Comparison of ENCODE assay signal across 12 cellular contexts in genomic region chr12:123421314-123421713, GRCh38.
"Had no signal": no experiment of that assay in that cellular context is flagged by ENCODE, and none has a peak within 500 bp of the region (broad histone marks: within the 10 kb centered on the region; RNA-seq: fewer than 3 reads in every experiment).

No MANE protein-coding gene starts in this region.

- H3K4me3 ChIP-seq: ascending aorta, heart right ventricle, right atrium auricular region had no signal

- H3K9me3 Mint-ChIP-seq: activated CD4-positive, alpha-beta memory T cell treated with anti-CD3 and anti-CD28 coated beads for 36 hours; activated naive CD8-positive, alpha-beta T cell treated with anti-CD3 and anti-CD28 coated beads, Interleukin-2, amount 50 U/mL, for 24 hours had no signal

- H3K27me3 ChIP-seq: ascending aorta, heart right ventricle, neutrophil, right atrium auricular region had no signal

- H3K27me3 Mint-ChIP-seq: activated CD4-positive, alpha-beta memory T cell treated with anti-CD3 and anti-CD28 coated beads for 36 hours; activated naive CD8-positive, alpha-beta T cell treated with anti-CD3 and anti-CD28 coated beads, Interleukin-2, amount 50 U/mL, for 24 hours had no signal

- H3K4me1 ChIP-seq: ascending aorta, heart right ventricle, right atrium auricular region had no signal

- H3K4me1 Mint-ChIP-seq: activated naive CD8-positive, alpha-beta T cell treated with anti-CD3 and anti-CD28 coated beads, Interleukin-2, amount 50 U/mL, for 24 hours; mesothelial cell of epicardium had no signal

- H3K27ac ChIP-seq: ascending aorta, heart right ventricle, neutrophil, right atrium auricular region had no signal

- H3K27ac Mint-ChIP-seq: activated naive CD8-positive, alpha-beta T cell treated with anti-CD3 and anti-CD28 coated beads, Interleukin-2, amount 50 U/mL, for 24 hours; mesothelial cell of epicardium had no signal

- ATAC-seq: activated naive CD8-positive, alpha-beta T cell treated with anti-CD3 and anti-CD28 coated beads, Interleukin-2, amount 50 U/mL, for 24 hours; heart right ventricle had no signal

- H3K4me3 Mint-ChIP-seq: activated CD4-positive, alpha-beta memory T cell treated with anti-CD3 and anti-CD28 coated beads for 36 hours; activated naive CD8-positive, alpha-beta T cell treated with anti-CD3 and anti-CD28 coated beads, Interleukin-2, amount 50 U/mL, for 24 hours; mesothelial cell of epicardium had no signal

- DNase-seq: activated CD4-positive, alpha-beta memory T cell treated with anti-CD3 and anti-CD28 coated beads for 36 hours; activated CD4-positive, CD25-positive, alpha-beta regulatory T cell treated with anti-CD3 and anti-CD28 coated beads, Interleukin-2, amount 50 U/mL, for 72 hours; activated naive CD8-positive, alpha-beta T cell treated with anti-CD3 and anti-CD28 coated beads, Interleukin-2, amount 50 U/mL, for 24 hours; heart right ventricle; kidney; stimulated activated naive CD4-positive, alpha-beta T cell; T-helper 2 cell; trophoblast cell had no signal

- H3K9me3 ChIP-seq: ascending aorta, heart right ventricle, neutrophil, right atrium auricular region had no signal
